ENCODE assay signal across 12 cellular contexts in genomic region chr7:130084037-130084875, GRCh38. TPM values are rescaled to one million over a fixed set of nuclear protein-coding genes. Genes with fewer than 3 reads are reported as not detected.
A peak's percentile ranks its signal among the peaks of the same experiment; 100 is the strongest.
DNase-seq lines count a peak whose midpoint lies in the region; FAIRE-seq and TF ChIP-seq lines count a peak whose summit lies in the region.
"Had no signal": no experiment of that assay in that cellular context is flagged by ENCODE, and none has a peak within 500 bp of the region (broad histone marks: within the 10 kb centered on the region; RNA-seq: fewer than 3 reads in every experiment).

No MANE protein-coding gene starts in this region.

- H4K20me1 ChIP-seq in GM23248 (ENCODE audit: insufficient read depth) = peaks cover 6% of the 10 kb centered on the region; the same call in 1 of the 2 replicates

- H3K27ac ChIP-seq in A673 (ENCODE audit: low read depth, low read length, poor library complexity, severe bottlenecking) (no peak overlapping the region), substantia nigra (ENCODE audit: low read depth, low read length, poor library complexity, severe bottlenecking) (no peak overlapping the region), GM23248 (no peak overlapping the region)

- FAIRE-seq in GM12892 (lab: Jason Lieb, UNC) = no peak

- TF ChIP-seq CTCF in A673 (conservative IDR thresholded peaks at IDR 0.05; ENCODE audit: low read depth, low read length) = peak; percentile 73

- WGBS in GM23248 (ENCODE audit: low coverage in 1 of 2, low lambda C conversion rate in 2 of 2, missing lambda C conversion rate in 2 of 2), 2 experiments = 93 to 96% methylated on average over 11 of the region's 11 CpGs

- POLR2A ChIA-PET in A673 (lab: Charles Lee; ENCODE audit: low non-redundant PET) = no interaction called here

- in situ Hi-C loops in GM23248 (cut with MboI) = no loop called here

- no peaks in the 10 kb centered on the region for H3K4me1 ChIP-seq in A673 (ENCODE audit: insufficient read depth, low read length, poor library complexity, severe bottlenecking)
- peaks cover 5% of the 10 kb centered on the region for H3K4me1 ChIP-seq in GM23248 (ENCODE audit: insufficient read depth)

- no peak overlapping the region for H3K9ac ChIP-seq in GM23248

- peaks cover 99% of the 10 kb centered on the region for H3K79me2 ChIP-seq in GM23248 (ENCODE audit: insufficient read depth)

- H3K9me3 ChIP-seq in A673 (ENCODE audit: low read depth, low read length, poor library complexity, severe bottlenecking) (no peaks in the 10 kb centered on the region), GM23248 (ENCODE audit: low read depth) (no peaks in the 10 kb centered on the region)

- CTCF ChIA-PET in A673 (lab: Charles Lee) = interaction anchor here (0.6 to 1.0 kb wide), 2 partner anchors 12 to 156 kb away, joined by 4 read pairs; no protein-coding TSS in a partner anchor

- 0 out of 2 replicates have a peak, but pooled peaks cover 3% of the 10 kb centered on the region for H3K9me2 ChIP-seq in GM23248 (ENCODE audit: insufficient read depth)

- peak; percentile 30 for DNase-seq in A673 (ENCODE audit: low spot score)
- DNase-seq in HCEC 1CT = peak; percentile 30
- DNase-seq in SW480 (ENCODE audit: low spot score) = peak; percentile 18
- peak; percentile 56 for DNase-seq in iris pigment epithelial cell (ENCODE audit: low read depth)
- no peak for DNase-seq in substantia nigra (lab: John Stamatoyannopoulos, UW)
- DNase-seq in SHP77 treated with DMSO at 0.1 percent for 48 hours (lab: John Stamatoyannopoulos, UW) = no peak
- DNase-seq in GM12892 (ENCODE audit: insufficient read length) = no peak
- DNase-seq in GM23248 = no peak
- DNase-seq: activated naive CD8-positive, alpha-beta T cell treated with anti-CD3 and anti-CD28 coated beads, Interleukin-2, amount 50 U/mL, for 24 hours; EL; stimulated activated CD8-positive, alpha-beta memory T cell treated with anti-CD3 and anti-CD28 coated beads, Interleukin-4, amount 100 ng/mL, for 48 hours had no signal

- no peak overlapping the region for H3K4me3 ChIP-seq in A673 (ENCODE audit: low read depth, low read length, poor library complexity, severe bottlenecking)
- no peak overlapping the region for H3K4me3 ChIP-seq in GM23248
- H3K4me3 ChIP-seq: lung had no signal

- no peak for TF ChIP-seq POLR2A in GM12892 (IDR thresholded peaks at IDR 0.05; ENCODE audit: low read depth, low read length)

- no peak overlapping the region for H2AFZ ChIP-seq in GM23248

- intact Hi-C loops in A673 (cut with micrococcal nuclease; ENCODE audit: unreplicated experiment) = no loop called here

- H3K27me3 ChIP-seq in A673 (replicated peaks; ENCODE audit: insufficient read depth, low read depth, low read length, poor library complexity) (no peaks in the 10 kb centered on the region), GM23248 (replicated peaks; ENCODE audit: insufficient read depth) (no peaks in the 10 kb centered on the region)

- BruUV-seq in A673 (replicated peaks; lab: Mats Ljungman, UMichigan) = no TSS peak

- peaks cover 6% of the 10 kb centered on the region; the same call in 1 of the 2 replicates for H3F3A ChIP-seq in GM23248 (ENCODE audit: insufficient read depth)

- no peak overlapping the region for H3K4me2 ChIP-seq in GM23248 (ENCODE audit: unreplicated experiment)

- no peaks in the 10 kb centered on the region for H3K36me3 ChIP-seq in A673 (ENCODE audit: insufficient read depth, low read length, poor library complexity, severe bottlenecking)
- no peaks in the 10 kb centered on the region for H3K36me3 ChIP-seq in GM23248 (ENCODE audit: low read depth)

RNA-seq across cellular contexts. Expression of gene KLHDC10, which starts 13.9 kb away (rescaled TPM):
- 31.4 and 37.5 TPM in 2 replicates for total RNA-seq in A673 (2021)
- 13.1 TPM for polyA plus RNA-seq in GM12892 (2012; ENCODE audit: missing spikeins)
- 15.8 and 18.2 TPM in 2 replicates for total RNA-seq in GM23248 (2014; rRNA removed; shearing (Covaris generic))
- 3.3 and 3.4 TPM in 2 replicates for polyA plus RNA-seq in GM23248 (2016; fragmentation: Nextera tagmentation; extraction: Ambion mirVana)

RNA-seq across cellular contexts. Expression of gene ZC3HC1, which starts 33.1 kb away (rescaled TPM):
- total RNA-seq in A673 (2021) = 34.1 and 40.7 TPM in 2 replicates
- 17.1 TPM for polyA plus RNA-seq in GM12892 (2012; ENCODE audit: missing spikeins)
- 15.7 and 20.1 TPM in 2 replicates for total RNA-seq in GM23248 (2014; rRNA removed; shearing (Covaris generic))
- polyA plus RNA-seq in GM23248 (2016; fragmentation: Nextera tagmentation; extraction: Ambion mirVana) = 22.1 and 22.4 TPM in 2 replicates

Comparison
In these comparisons a context has a peak if more than half of its experiments do, and no peak if none do; other contexts are left out.
1. DNase-seq: peak in A673 (single experiment), HCEC 1CT (single experiment), SW480 (single experiment) and iris pigment epithelial cell (single experiment); none in substantia nigra (0 of 49), SHP77 treated with DMSO at 0.1 percent for 48 hours (single experiment), GM12892 (single experiment) and GM23248 (single experiment).